23 cellular contexts compared by ENCODE assay signal in the genomic region with DNA sequence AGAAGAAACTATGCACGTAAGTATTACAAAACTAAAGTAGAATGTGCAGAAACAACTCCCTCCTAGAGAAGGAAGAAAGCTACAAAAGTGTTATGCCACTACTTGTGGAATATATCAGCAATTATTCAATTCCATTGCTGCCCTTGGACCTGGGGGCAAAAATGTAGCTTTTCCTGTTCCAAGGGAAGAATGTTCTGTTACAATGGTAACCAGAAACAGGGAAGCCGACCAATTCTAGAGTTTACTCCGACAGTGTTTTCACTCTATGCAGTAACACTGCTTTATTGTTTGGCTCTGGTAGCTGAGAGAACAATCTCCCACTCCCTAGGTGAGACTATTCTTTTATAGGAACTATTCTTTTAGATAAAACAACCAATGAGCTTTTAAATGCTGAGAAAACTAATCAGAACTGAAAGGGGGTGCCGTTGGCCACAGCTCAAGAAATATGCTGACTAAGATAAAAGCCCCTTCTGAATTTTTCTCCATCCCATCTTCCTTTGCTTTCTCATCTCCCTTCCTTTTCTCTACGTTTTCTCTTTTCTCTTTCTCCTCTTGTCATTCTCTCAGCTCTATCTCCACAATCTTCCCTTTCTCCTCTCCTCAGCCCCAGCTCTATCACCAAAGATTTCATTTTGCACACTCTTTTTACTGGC. TPM values are rescaled to one million over a fixed set of nuclear protein-coding genes. Genes with fewer than 3 reads are reported as not detected.
DNase-seq lines count a peak whose midpoint lies in the region; TF ChIP-seq lines count a peak whose summit lies in the region.
"Had no signal": no experiment of that assay in that cellular context is flagged by ENCODE, and none has a peak within 500 bp of the region (broad histone marks: within the 10 kb centered on the region; RNA-seq: fewer than 3 reads in every experiment).

No MANE protein-coding gene starts in this region.

- WGBS in mammary epithelial cell (ENCODE audit: low coverage, missing lambda C conversion rate): 22% methylated on average over 5 of the region's 5 CpGs

- POLR2A ChIA-PET in HEK293 (lab: Yijun Ruan, JAX): no interaction called here

- H3K9me3 ChIP-seq in HEK293 (ENCODE audit: control insufficient read depth, insufficient read depth, low read depth, low read length) (no peaks in the 10 kb centered on the region), mammary epithelial cell (replicated peaks; ENCODE audit: insufficient read depth, low read length) (no peaks in the 10 kb centered on the region)
- H3K9me3 ChIP-seq: heart left ventricle had no signal

- CTCF ChIA-PET in HEK293 (lab: Yijun Ruan, JAX) (interaction anchor here (0.5 to 1.4 kb wide), 4 partner anchors 9 to 589 kb away, joined by 3 to 4 read pairs (median 3); no protein-coding TSS in a partner anchor), mammary epithelial cell (lab: Charles Lee; ENCODE audit: low non-redundant PET) (no interaction called here)

- TF ChIP-seq CTCF in HEK293 (tag by site-specific recombination; IDR thresholded peaks at IDR 0.05) (no peak), mammary epithelial cell (conservative IDR thresholded peaks at IDR 0.05 in 1 of 2, IDR thresholded peaks at IDR 0.05 in 1 of 2; ENCODE audit: extremely low read depth in 1 of 2, insufficient read depth in 1 of 2, low read depth in 1 of 2, low read length in 2 of 2) (no peak)

- dilution Hi-C loops in mammary epithelial cell (cut with HindIII; ENCODE audit: low sequenced_read_pairs): no loop called here

- no peak overlapping the region for H3K9ac ChIP-seq in mammary epithelial cell (ENCODE audit: insufficient read depth, low read length)

- H3K79me2 ChIP-seq in mammary epithelial cell (ENCODE audit: insufficient read depth, low read length): no peaks in the 10 kb centered on the region

- in situ Hi-C loops in mammary epithelial cell (cut with MboI; ENCODE audit: low sequenced_read_pairs in 2 of 2): no loop called here

- H3K27me3 ChIP-seq in mammary epithelial cell (ENCODE audit: insufficient read depth, low read length): no peaks in the 10 kb centered on the region
- no peaks in the 10 kb centered on the region for H3K27me3 ChIP-seq in layer of hippocampus (ENCODE audit: control insufficient read depth, insufficient read depth, low read length)
- H3K27me3 ChIP-seq: heart left ventricle had no signal

- no peaks in the 10 kb centered on the region for H4K20me1 ChIP-seq in mammary epithelial cell (ENCODE audit: insufficient read depth, low read length)

- H2AFZ ChIP-seq in mammary epithelial cell (ENCODE audit: low read depth, low read length): peak overlapping the region; percentile 68

- no TSS peak for BruUV-seq in mammary epithelial cell (replicated peaks; lab: Mats Ljungman, UMichigan)

- peak; percentile 31 for DNase-seq in mammary epithelial cell
- peak in 3 of 49 donors; percentile 10 to 36 (median 19) for DNase-seq in substantia nigra (lab: John Stamatoyannopoulos, UW)
- DNase-seq in MV-4-11 (lab: John Stamatoyannopoulos, UW): no peak
- no peak for DNase-seq in AG20443 (ENCODE audit: low spot score)
- DNase-seq in activated CD4-positive, alpha-beta T cell treated with anti-CD3 and anti-CD28 coated beads for 48 hours: no peak
- DNase-seq in NCI-H748 treated with DMSO at 0.1 percent for 48 hours (lab: John Stamatoyannopoulos, UW): no peak
- DNase-seq: activated CD4-positive, alpha-beta T cell treated with anti-CD3 and anti-CD28 coated beads for 36 hours; activated effector memory CD4-positive, alpha-beta T cell treated with anti-CD3 and anti-CD28 coated beads, Interleukin-2, amount 50 U/mL, for 16 hours; activated naive CD8-positive, alpha-beta T cell treated with anti-CD3 and anti-CD28 coated beads, Interleukin-2, amount 10 ng/mL, durations not matched to agents 7 days and 5 days; activated T-cell treated with anti-CD3 and anti-CD28 coated beads, Interleukin-2, amount 50 U/mL, for 1 hour; effector memory CD8-positive, alpha-beta T cell; H7; heart left ventricle; naive B cell; NCI-H1694 treated with DMSO at 0.1 percent for 48 hours; NCI-H510A treated with DMSO at 0.1 percent for 48 hours; retina; small intestine; stimulated activated CD8-positive, alpha-beta memory T cell treated with anti-CD3 and anti-CD28 coated beads, Interleukin-4, amount 100 ng/mL, for 48 hours had no signal

- intact Hi-C loops in mammary epithelial cell (cut with micrococcal nuclease): no loop called here

- H3K27ac ChIP-seq in HEK293 (ENCODE audit: extremely low read depth, low read depth, low read length): no peak overlapping the region
- peak overlapping the region; percentile 8 for H3K27ac ChIP-seq in mammary epithelial cell (ENCODE audit: insufficient read depth, low read depth, low read length)
- H3K27ac ChIP-seq in layer of hippocampus (ENCODE audit: low read depth, low read length): peak overlapping the region; percentile 89
- H3K27ac ChIP-seq in substantia nigra (ENCODE audit: low read depth, low read length, poor library complexity, severe bottlenecking): peak overlapping the region; percentile 89
- H3K27ac ChIP-seq: C4-2B had no signal

- H3K4me3 ChIP-seq in HEK293 (ENCODE audit: low read depth, low read length): no peak overlapping the region
- H3K4me3 ChIP-seq in mammary epithelial cell (replicated peaks in 1 of 3; ENCODE audit: insufficient read depth in 1 of 3, low read depth in 2 of 3, low read length in 3 of 3): no peak overlapping the region
- H3K4me3 ChIP-seq: heart left ventricle had no signal

- peak overlapping the region; percentile 28 for H3K4me2 ChIP-seq in mammary epithelial cell (ENCODE audit: insufficient read depth, low read depth, low read length)

- no peaks in the 10 kb centered on the region; the same call in 1 of the 2 replicates for H3K4me1 ChIP-seq in HEK293 (ENCODE audit: control insufficient read depth, insufficient read depth, low read length)
- H3K4me1 ChIP-seq in mammary epithelial cell (ENCODE audit: insufficient read depth, low read length): peaks cover 64% of the 10 kb centered on the region

- H3K36me3 ChIP-seq in HEK293 (ENCODE audit: control insufficient read depth in 2 of 2, insufficient read depth in 1 of 2, low read length in 2 of 2) (no peaks in the 10 kb centered on the region; a peak in 1 of 3 replicates), mammary epithelial cell (ENCODE audit: insufficient read depth, low read length) (no peaks in the 10 kb centered on the region)
- H3K36me3 ChIP-seq: heart left ventricle had no signal

TF ChIP-seq in HEK293, 187 proteins besides CTCF, POLR2A, EP300 and RAD21:
- TF ChIP-seq SCRT1 (tag by site-specific recombination; IDR thresholded peaks at IDR 0.05; ENCODE audit: borderline replicate concordance) (no peak), PRDM1 (tag by site-specific recombination; IDR thresholded peaks at IDR 0.05) (peak; percentile 53)

RNA-seq across cellular contexts. Expression of gene SLC1A3, which starts 54.1 kb away (rescaled TPM):
- total RNA-seq in mammary epithelial cell: 10 to 100 TPM; 21.7 to 24.2 TPM
- 14.3 TPM for polyA plus RNA-seq in mammary epithelial cell
- polyA minus RNA-seq in mammary epithelial cell: 106 TPM
- total RNA-seq: T-helper 2 cell treated with Interferon-gamma antibody and Interleukin-4, amounts not matched to agents 100 ng/mL and 5 ng/mL, for 36 hours had no signal
